In genomic region chr1:11285883-11286734, GRCh38 we compare ENCODE assay signal across 8 cellular contexts. TPM values are rescaled to one million over a fixed set of nuclear protein-coding genes. Genes with fewer than 3 reads are reported as not detected.
A peak's percentile ranks its signal among the peaks of the same experiment; 100 is the strongest.
DNase-seq lines count a peak whose midpoint lies in the region; ATAC-seq and TF ChIP-seq lines count a peak whose summit lies in the region.

No MANE protein-coding gene starts in this region.

- CTCF ChIA-PET in WTC11 (lab: Charles Lee): interaction anchor here (0.5 to 1.7 kb wide), 13 partner anchors 10 to 422 kb away, joined by 3 to 12 read pairs (median 4); partner anchors contain the start of genes DISP3 and UBIAD1

- peaks cover 54% of the 10 kb centered on the region for H3K4me1 Mint-ChIP-seq in WTC11

- POLR2A ChIA-PET in WTC11 (lab: Charles Lee): interaction anchor here (0.6 to 0.7 kb wide), 2 partner anchors 24 to 220 kb away, joined by 3 read pairs; partner anchors contain the start of gene MTOR

- peak overlapping the region; percentile 45 for H3K4me3 Mint-ChIP-seq in WTC11

- no peak for ATAC-seq in WTC11
- no peak for ATAC-seq in HG03025 (IDR thresholded peaks at IDR 0.05; ENCODE audit: low FRiP score, unreplicated experiment)
- ATAC-seq in HG03045 (IDR thresholded peaks at IDR 0.05; ENCODE audit: unreplicated experiment): no peak
- ATAC-seq in GM18909 (IDR thresholded peaks at IDR 0.05; ENCODE audit: poor library complexity, unreplicated experiment): no peak
- ATAC-seq in GM21737 (IDR thresholded peaks at IDR 0.05; ENCODE audit: unreplicated experiment): no peak

- DNase-seq in AG20443 (ENCODE audit: low spot score) (peak; percentile 34), GM13977 (ENCODE audit: low spot score) (no peak), WTC11 (ENCODE audit: low spot score) (no peak), iPS-NIHi11 (ENCODE audit: low spot score) (peak; percentile 17)

- peak overlapping the region; percentile 99 for H3K27ac Mint-ChIP-seq in WTC11

- in situ Hi-C loops in GM13977 (cut with MboI; ENCODE audit: low pct_unique_long_range_greater_than_20kb, low sequenced_read_pairs, unreplicated experiment): no loop called here

- peaks cover 7% of the 10 kb centered on the region for H3K9me3 Mint-ChIP-seq in WTC11

- H3K36me3 Mint-ChIP-seq in WTC11: peaks cover 33% of the 10 kb centered on the region

- H3K27me3 Mint-ChIP-seq in WTC11 (ENCODE audit: low read depth): no peaks in the 10 kb centered on the region

- TF ChIP-seq CTCF in GM13977 (IDR thresholded peaks at IDR 0.05; ENCODE audit: extremely low read depth, insufficient read depth, missing control alignments) (peak; percentile 14), WTC11 (IDR thresholded peaks at IDR 0.05) (no peak)

TF ChIP-seq in WTC11, 78 proteins besides CTCF, POLR2A, EP300 and RAD21:
- TF ChIP-seq SOX15 (CRISPR knock-in tag; IDR thresholded peaks at IDR 0.05) (no peak), ATF3 (CRISPR knock-in tag; conservative IDR thresholded peaks at IDR 0.05) (no peak), GRHL2 (CRISPR knock-in tag; IDR thresholded peaks at IDR 0.05; ENCODE audit: insufficient replicate concordance, severe bottlenecking) (no peak), RORB (CRISPR knock-in tag; IDR thresholded peaks at IDR 0.05) (no peak), USF2 (CRISPR knock-in tag; IDR thresholded peaks at IDR 0.05) (no peak), NR2C2 (CRISPR knock-in tag; IDR thresholded peaks at IDR 0.05) (no peak), E2F5 (CRISPR knock-in tag; IDR thresholded peaks at IDR 0.05) (no peak)

RNA-seq across cellular contexts. Expression of gene UBIAD1, which starts 13.1 kb away (rescaled TPM):
- 20.8 to 21.6 TPM (median 20.8 TPM) in 3 replicates for total RNA-seq in WTC11 (2021)

RNA-seq across cellular contexts. Expression of gene MTOR, which starts 23.8 kb away (rescaled TPM):
- 63.1 to 66.7 TPM (median 65.0 TPM) in 3 replicates for total RNA-seq in WTC11 (2021)

Comparison
In these comparisons a context has a peak if more than half of its experiments do, and no peak if none do; other contexts are left out.
1. DNase-seq: peak in AG20443 (single experiment) and iPS-NIHi11 (single experiment); none in GM13977 (single experiment) and WTC11 (single experiment).